9 cellular contexts compared by ENCODE assay signal in the genomic region with DNA sequence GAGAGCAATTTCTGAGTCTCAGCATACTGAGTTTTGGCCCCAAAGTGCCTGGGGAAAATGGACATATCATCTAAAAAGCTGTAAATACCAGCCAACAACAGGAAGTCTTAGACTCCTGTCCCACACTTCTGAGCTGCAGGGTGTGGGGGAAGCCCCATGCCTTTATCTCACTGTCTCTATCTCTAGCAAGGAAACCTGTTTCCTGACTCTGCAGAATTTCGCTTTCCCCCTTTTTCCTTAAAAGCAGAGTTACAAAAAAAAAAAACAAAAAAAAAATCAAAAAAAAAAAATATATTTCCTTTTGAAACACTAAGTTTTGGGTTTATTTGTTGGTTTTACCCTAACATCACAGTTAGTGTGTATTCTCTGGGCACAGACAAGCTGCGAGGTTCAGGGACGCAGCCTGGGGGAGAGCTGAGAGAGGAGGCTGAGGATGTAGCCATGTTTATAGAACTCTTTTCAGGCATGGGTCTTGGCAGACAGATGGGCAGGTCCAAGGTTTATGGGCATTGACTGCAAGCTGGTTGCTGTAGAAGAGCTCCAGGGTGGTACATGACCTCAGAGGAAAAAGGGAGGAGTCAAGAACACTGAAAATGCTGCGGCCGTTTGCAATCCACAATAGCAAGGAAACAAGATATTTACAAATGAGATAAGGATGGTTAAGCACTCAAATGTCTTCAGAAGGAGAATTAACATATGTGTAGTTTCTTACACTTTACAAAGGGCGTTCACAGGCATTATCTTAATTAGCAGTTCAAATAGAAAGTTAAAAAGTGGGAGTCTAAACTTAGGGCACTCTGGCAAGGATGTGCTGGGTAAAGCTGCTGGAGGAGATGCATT. TPM values are rescaled to one million over a fixed set of nuclear protein-coding genes. Genes with fewer than 3 reads are reported as not detected.
A peak's percentile ranks its signal among the peaks of the same experiment; 100 is the strongest.
DNase-seq lines count a peak whose midpoint lies in the region; ATAC-seq, FAIRE-seq and TF ChIP-seq lines count a peak whose summit lies in the region.
"Had no signal": no experiment of that assay in that cellular context is flagged by ENCODE, and none has a peak within 500 bp of the region (broad histone marks: within the 10 kb centered on the region; RNA-seq: fewer than 3 reads in every experiment).

No MANE protein-coding gene starts in this region.

- FAIRE-seq in GM12891 (lab: Jason Lieb, UNC) (no peak), keratinocyte (lab: Jason Lieb, UNC) (no peak)

- peak overlapping the region in 1 of 2 donors; percentile 69 for H3K27ac Mint-ChIP-seq in stimulated activated naive CD8-positive, alpha-beta T cell treated with anti-CD3 and anti-CD28 coated beads, Interleukin-15, amount 100 ng/mL, for 72 hours

- no peak for TF ChIP-seq CTCF in keratinocyte (optimal IDR thresholded peaks at IDR 0.05 in 1 of 3, IDR thresholded peaks at IDR 0.05 in 1 of 3, conservative IDR thresholded peaks at IDR 0.05 in 1 of 3; ENCODE audit: extremely low read depth in 1 of 3, insufficient read depth in 2 of 3, low read length in 3 of 3)

- no peaks in the 10 kb centered on the region for H3K9me3 ChIP-seq in keratinocyte (ENCODE audit: control insufficient read depth, low read depth, low read length)
- H3K9me3 ChIP-seq: neutrophil had no signal

- no peaks in the 10 kb centered on the region for H3K27me3 ChIP-seq in keratinocyte (ENCODE audit: control insufficient read depth, extremely low read depth, insufficient read depth, low read length)

- no peaks in the 10 kb centered on the region for H3K9me1 ChIP-seq in keratinocyte (ENCODE audit: control insufficient read depth, extremely low read depth, insufficient read depth, low read length)

- H3K79me2 ChIP-seq in keratinocyte (ENCODE audit: control insufficient read depth, insufficient read depth, low read length), result peaks cover 79% of the 10 kb centered on the region

- H3K9ac ChIP-seq in keratinocyte (ENCODE audit: control insufficient read depth, extremely low read depth, insufficient read depth, low read length), result peak overlapping the region; percentile 39

- H3K36me3 ChIP-seq in keratinocyte (ENCODE audit: control insufficient read depth in 2 of 2, extremely low read depth in 1 of 2, insufficient read depth in 2 of 2, low read length in 2 of 2), result peaks cover 0 to 3% of the 10 kb centered on the region in 2 experiments
- H3K36me3 ChIP-seq: neutrophil had no signal

- peaks cover 59% of the 10 kb centered on the region for H3K4me1 Mint-ChIP-seq in stimulated activated naive CD8-positive, alpha-beta T cell treated with anti-CD3 and anti-CD28 coated beads, Interleukin-15, amount 100 ng/mL, for 72 hours

- peak; percentile 17 for DNase-seq in GM12891 (ENCODE audit: insufficient read length, low spot score)
- peak; percentile 11 for DNase-seq in KG1 (lab: John Stamatoyannopoulos, UW)
- DNase-seq in activated effector memory CD4-positive, alpha-beta T cell treated with Interleukin-2 at 50 U/mL for 16 hours, result peak; percentile 15
- DNase-seq in keratinocyte (ENCODE audit: low read depth, low spot score), result no peak
- DNase-seq in stimulated activated naive CD8-positive, alpha-beta T cell treated with anti-CD3 and anti-CD28 coated beads, Interleukin-15, amount 100 ng/mL, for 72 hours, result peak in 1 of 2 donors; percentile 21
- no peak for DNase-seq in putamen (ENCODE audit: low spot score)
- DNase-seq in HK-2 (ENCODE audit: unreplicated experiment), result no peak

- H3K4me3 ChIP-seq in keratinocyte (ENCODE audit: control insufficient read depth in 2 of 3, extremely low read depth in 1 of 3, insufficient read depth in 2 of 3, low read depth in 1 of 3, low read length in 3 of 3), result peak overlapping the region in 2 of 3 experiments; percentile 26 to 29

- dilution Hi-C loops in keratinocyte (cut with MboI; ENCODE audit: extremely low pct_ligation_motif_present, low sequenced_read_pairs), result no loop called here

- H3K4me1 ChIP-seq in keratinocyte (ENCODE audit: control insufficient read depth, extremely low read depth, insufficient read depth, low read length), result peaks cover 29% of the 10 kb centered on the region

- H3K9me3 Mint-ChIP-seq in stimulated activated naive CD8-positive, alpha-beta T cell treated with anti-CD3 and anti-CD28 coated beads, Interleukin-15, amount 100 ng/mL, for 72 hours, result no peaks in the 10 kb centered on the region

- no peaks in the 10 kb centered on the region for H3K27me3 Mint-ChIP-seq in stimulated activated naive CD8-positive, alpha-beta T cell treated with anti-CD3 and anti-CD28 coated beads, Interleukin-15, amount 100 ng/mL, for 72 hours

- peak; percentile 45 for ATAC-seq in GM21717 (IDR thresholded peaks at IDR 0.05; ENCODE audit: unreplicated experiment)
- peak; percentile 72 for ATAC-seq in stimulated activated naive CD8-positive, alpha-beta T cell treated with anti-CD3 and anti-CD28 coated beads, Interleukin-15, amount 100 ng/mL, for 72 hours

- peak overlapping the region; percentile 17 for H3K27ac ChIP-seq in keratinocyte (ENCODE audit: control insufficient read depth, insufficient read depth, low read length)
- H3K27ac ChIP-seq: neutrophil had no signal

- no peak overlapping the region for H2AFZ ChIP-seq in keratinocyte (ENCODE audit: control insufficient read depth, low read length)

- TF ChIP-seq POLR2A in GM12891 (IDR thresholded peaks at IDR 0.05; ENCODE audit: low read depth, low read length), result no peak

- no peaks in the 10 kb centered on the region for H4K20me1 ChIP-seq in keratinocyte (ENCODE audit: control insufficient read depth, extremely low read depth, insufficient read depth, low read length)

- H3K4me3 Mint-ChIP-seq in stimulated activated naive CD8-positive, alpha-beta T cell treated with anti-CD3 and anti-CD28 coated beads, Interleukin-15, amount 100 ng/mL, for 72 hours, result peak overlapping the region; percentile 89 to 92

- H3K4me2 ChIP-seq in keratinocyte (ENCODE audit: control insufficient read depth, extremely low read depth, insufficient read depth, low read depth, low read length), result peak overlapping the region; percentile 98

TF ChIP-seq in GM12891, 5 proteins besides CTCF, POLR2A, EP300 and RAD21:
- TF ChIP-seq SPI1 (IDR thresholded peaks at IDR 0.05; ENCODE audit: low read depth, low read length), result peak; percentile 40
- TF ChIP-seq POLR2AphosphoS5 (IDR thresholded peaks at IDR 0.05; ENCODE audit: low read depth, low read length), result no peak
TF ChIP-seq in GM12891: peak in this region for 1.

RNA-seq across cellular contexts. Expression of a gene that starts 4.9 kb away (rescaled TPM):
- polyA plus RNA-seq in GM12891 (2012; ENCODE audit: low read depth, missing spikeins), result 1.7 TPM
- 19.3 to 28.4 TPM (median 22.2 TPM) in 3 replicates for polyA plus RNA-seq in keratinocyte
- polyA plus RNA-seq in keratinocyte (2011; ENCODE audit: low read depth), result 14.7 TPM
- polyA plus RNA-seq in keratinocyte (2011; cell fraction: cytosol; rRNA removed), result 16.1 and 24.4 TPM in 2 replicates
- polyA plus RNA-seq in keratinocyte (2011; cell fraction: nucleus; rRNA removed), result 26.1 and 29.2 TPM in 2 replicates
- polyA plus RNA-seq in keratinocyte (2012; ENCODE audit: low replicate concordance), result 13.4 and 18.6 TPM in 2 replicates
- 20.2 to 86.3 TPM (median 68.7 TPM) in 3 replicates for polyA minus RNA-seq in keratinocyte
- 22.8 TPM for polyA minus RNA-seq in keratinocyte (2011; cell fraction: cytosol; rRNA and poly(A)+ RNA removed)
- polyA minus RNA-seq in keratinocyte (2011; cell fraction: nucleus; rRNA and poly(A)+ RNA removed), result 28.5 and 52.8 TPM in 2 replicates

Comparison
In these comparisons a context has a peak if more than half of its experiments do, and no peak if none do; other contexts are left out.
1. DNase-seq: peak in GM12891 (single experiment), KG1 (single experiment) and activated effector memory CD4-positive, alpha-beta T cell treated with Interleukin-2 at 50 U/mL for 16 hours (single experiment); none in keratinocyte (single experiment), putamen (single experiment) and HK-2 (single experiment).